ENCODE assay signal across 23 cellular contexts in the genomic region with DNA sequence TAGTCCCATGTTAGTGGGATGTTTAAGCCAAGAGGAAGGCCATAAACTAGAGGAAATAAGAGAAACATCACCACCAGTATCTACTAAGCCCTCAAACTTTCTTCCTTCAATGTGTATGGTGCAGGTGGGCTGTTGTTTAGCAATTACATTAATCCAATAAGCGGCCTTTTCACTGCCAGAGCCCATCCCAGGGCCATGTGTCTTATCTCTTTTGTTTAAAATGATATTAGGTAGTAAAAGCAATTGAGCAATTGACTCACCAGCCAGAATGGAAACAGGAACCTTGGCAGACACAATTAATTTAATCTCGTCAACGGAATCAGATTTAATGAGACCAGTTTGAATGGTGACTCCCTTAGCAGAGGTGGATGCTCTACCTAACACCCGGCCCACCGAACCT.
"Had no signal": no experiment of that assay in that cellular context is flagged by ENCODE, and none has a peak within 500 bp of the region (broad histone marks: within the 10 kb centered on the region; RNA-seq: fewer than 3 reads in every experiment).

No MANE protein-coding gene starts in this region.

- ATAC-seq: psoas muscle; right cardiac atrium; right lobe of liver; stimulated activated effector memory CD8-positive, alpha-beta T cell treated with anti-CD3 and anti-CD28 coated beads, Interleukin-12 subunit alpha, Interleukin-12 subunit beta, amount 100 ng/mL, for 72 hours; stimulated activated naive B cell treated with anti-CD40 and anti-IgM and Interleukin-4, amounts not matched to agents 10 μg/mL and 1 μg/mL and 100 μg/mL, for 72 hours had no signal

- DNase-seq: occipital lobe; ovary; posterior cingulate gyrus; psoas muscle; right cardiac atrium; right lobe of liver; sigmoid colon; small intestine; stimulated activated CD4-positive, alpha-beta T cell treated with anti-CD3 and anti-CD28 coated beads, Interleukin-15, amount 100 ng/mL, for 24 hours; stimulated activated CD4-positive, alpha-beta T cell treated with anti-CD3 and anti-CD28 coated beads, Interleukin-2, amount 100 ng/mL, for 24 hours; stimulated activated CD4-positive, alpha-beta T cell treated with anti-CD3 and anti-CD28 coated beads, Interleukin-2, amount 100 ng/mL, for 48 hours; stimulated activated CD4-positive, alpha-beta T cell treated with anti-CD3 and anti-CD28 coated beads, Interleukin-4, amount 100 ng/mL, for 24 hours; stimulated activated naive B cell treated with anti-CD40 and anti-IgM and Interleukin-4, amounts not matched to agents 10 μg/mL and 1 μg/mL and 100 μg/mL, for 72 hours; stimulated activated naive CD4-positive, alpha-beta T cell treated with Interleukin-2 at 50 U/mL for 16 hours; stomach; thyroid gland; trophoblast cell; upper lobe of left lung had no signal

- H3K4me1 Mint-ChIP-seq: nephron; neural progenitor cell; stimulated activated effector memory CD8-positive, alpha-beta T cell treated with anti-CD3 and anti-CD28 coated beads, Interleukin-12 subunit alpha, Interleukin-12 subunit beta, amount 100 ng/mL, for 72 hours; stimulated activated naive B cell treated with anti-CD40 and anti-IgM and Interleukin-4, amounts not matched to agents 10 μg/mL and 1 μg/mL and 100 μg/mL, for 72 hours had no signal

- H3K36me3 Mint-ChIP-seq: neural progenitor cell; stimulated activated effector memory CD8-positive, alpha-beta T cell treated with anti-CD3 and anti-CD28 coated beads, Interleukin-12 subunit alpha, Interleukin-12 subunit beta, amount 100 ng/mL, for 72 hours; stimulated activated naive B cell treated with anti-CD40 and anti-IgM and Interleukin-4, amounts not matched to agents 10 μg/mL and 1 μg/mL and 100 μg/mL, for 72 hours had no signal

- H3K27ac Mint-ChIP-seq: nephron; neural progenitor cell; progenitor cell of endocrine pancreas; stimulated activated effector memory CD8-positive, alpha-beta T cell treated with anti-CD3 and anti-CD28 coated beads, Interleukin-12 subunit alpha, Interleukin-12 subunit beta, amount 100 ng/mL, for 72 hours; stimulated activated naive B cell treated with anti-CD40 and anti-IgM and Interleukin-4, amounts not matched to agents 10 μg/mL and 1 μg/mL and 100 μg/mL, for 72 hours; stimulated activated naive CD8-positive, alpha-beta T cell treated with anti-CD3 and anti-CD28 coated beads, Interleukin-15, Interleukin-2, amounts not matched to agents 100 ng/mL and 50 ng/mL, for 24 hours had no signal

- H3K27me3 Mint-ChIP-seq: progenitor cell of endocrine pancreas; stimulated activated naive CD8-positive, alpha-beta T cell treated with anti-CD3 and anti-CD28 coated beads, Interleukin-15, Interleukin-2, amounts not matched to agents 100 ng/mL and 50 ng/mL, for 24 hours had no signal

- H3K4me3 Mint-ChIP-seq: nephron; neural progenitor cell; stimulated activated effector memory CD8-positive, alpha-beta T cell treated with anti-CD3 and anti-CD28 coated beads, Interleukin-12 subunit alpha, Interleukin-12 subunit beta, amount 100 ng/mL, for 72 hours; stimulated activated naive B cell treated with anti-CD40 and anti-IgM and Interleukin-4, amounts not matched to agents 10 μg/mL and 1 μg/mL and 100 μg/mL, for 72 hours; stimulated activated naive CD8-positive, alpha-beta T cell treated with anti-CD3 and anti-CD28 coated beads, Interleukin-15, Interleukin-2, amounts not matched to agents 100 ng/mL and 50 ng/mL, for 24 hours had no signal
